In genomic region chr5:173973614-173973969, GRCh38 we compare ENCODE assay signal across 8 cellular contexts. TPM values are rescaled to one million over a fixed set of nuclear protein-coding genes. Genes with fewer than 3 reads are reported as not detected.
DNase-seq lines count a peak whose midpoint lies in the region; ATAC-seq and TF ChIP-seq lines count a peak whose summit lies in the region.

No MANE protein-coding gene starts in this region.

- no peaks in the 10 kb centered on the region for H3K9me3 Mint-ChIP-seq in activated CD8-positive, alpha-beta T cell treated with anti-CD3 and anti-CD28 coated beads, Interleukin-2, amount 10 ng/mL, durations not matched to agents 7 days and 5 days (ENCODE audit: insufficient read depth)

- peak overlapping the region in 8 of 10 donors; percentile 1 to 80 (median 40) for H3K27ac ChIP-seq in heart right ventricle
- H3K27ac ChIP-seq in gastrocnemius medialis: peak overlapping the region; percentile 74 to 85 (median 78)

- CTCF ChIA-PET in activated CD8-positive, alpha-beta T cell treated with anti-CD3 and anti-CD28 coated beads, Interleukin-2, amount 10 ng/mL, durations not matched to agents 7 days and 5 days (lab: Charles Lee): interaction anchor here (0.6 to 3.7 kb wide), 19 partner anchors 10 to 382 kb away, joined by 3 to 41 read pairs (median 5); partner anchors contain the start of gene BOD1

- no peak for TF ChIP-seq POLR2A in gastrocnemius medialis (IDR thresholded peaks at IDR 0.05)

- TF ChIP-seq CTCF in heart right ventricle (IDR thresholded peaks at IDR 0.05): no peak
- no peak for TF ChIP-seq CTCF in gastrocnemius medialis (IDR thresholded peaks at IDR 0.05 in 4 of 5, conservative IDR thresholded peaks at IDR 0.05 in 1 of 5)

- H3K4me1 ChIP-seq in heart right ventricle: peaks cover 0 to 21% (median 10%) of the 10 kb centered on the region in 9 donors
- H3K4me1 ChIP-seq in gastrocnemius medialis: peaks cover 5 to 8% of the 10 kb centered on the region in 2 donors

- H3K27me3 ChIP-seq in heart right ventricle (peaks cover 0 to 16% (median 0%) of the 10 kb centered on the region in 7 donors), gastrocnemius medialis (no peaks in the 10 kb centered on the region)

- POLR2A ChIA-PET in activated CD8-positive, alpha-beta T cell treated with anti-CD3 and anti-CD28 coated beads, Interleukin-2, amount 10 ng/mL, durations not matched to agents 7 days and 5 days (lab: Charles Lee): no interaction called here

- in situ Hi-C loops in gastrocnemius medialis (cut with MboI; ENCODE audit: low sequenced_read_pairs in 4 of 4): loop anchor here in 2 of 4 donors (5.0 to 25.0 kb wide), 2 partner anchors 211 to 351 kb away; no protein-coding TSS in a partner anchor

- 9 to 10% methylated on average over 13 of the region's 13 CpGs for WGBS in heart right ventricle, 2 donors

- H3K4me3 Mint-ChIP-seq in activated CD8-positive, alpha-beta T cell treated with anti-CD3 and anti-CD28 coated beads, Interleukin-2, amount 10 ng/mL, durations not matched to agents 7 days and 5 days: peak overlapping the region; percentile 67

- peaks cover 36% of the 10 kb centered on the region for H3K27me3 Mint-ChIP-seq in activated CD8-positive, alpha-beta T cell treated with anti-CD3 and anti-CD28 coated beads, Interleukin-2, amount 10 ng/mL, durations not matched to agents 7 days and 5 days (ENCODE audit: low read depth)

- intact Hi-C loops in heart right ventricle (cut with DNase I) (loop anchor here (1.0 to 10.0 kb wide), 15 partner anchors 66 to 679 kb away; partner anchors contain the start of gene CPEB4 (in 4 of the 10)), gastrocnemius medialis (cut with DNase I; ENCODE audit: low total_unique reads) (loop anchor here (1.0 to 10.0 kb wide), 6 partner anchors 85 to 649 kb away; partner anchors contain the start of genes CPEB4 and STC2)

- H3K4me1 Mint-ChIP-seq in activated CD8-positive, alpha-beta T cell treated with anti-CD3 and anti-CD28 coated beads, Interleukin-2, amount 10 ng/mL, durations not matched to agents 7 days and 5 days (ENCODE audit: low read depth): peaks cover 3% of the 10 kb centered on the region

- H3K4me3 ChIP-seq in heart right ventricle: peak overlapping the region; percentile 16 to 59 (median 52)
- peak overlapping the region; percentile 45 to 63 (median 54) for H3K4me3 ChIP-seq in gastrocnemius medialis

- no peaks in the 10 kb centered on the region for H3K36me3 Mint-ChIP-seq in activated CD8-positive, alpha-beta T cell treated with anti-CD3 and anti-CD28 coated beads, Interleukin-2, amount 10 ng/mL, durations not matched to agents 7 days and 5 days (ENCODE audit: low read depth)

- H3K9me3 ChIP-seq in heart right ventricle (no peaks in the 10 kb centered on the region), gastrocnemius medialis (no peaks in the 10 kb centered on the region)

- DNase-seq in activated CD8-positive, alpha-beta T cell treated with anti-CD3 and anti-CD28 coated beads, Interleukin-2, amount 10 ng/mL, durations not matched to agents 7 days and 5 days: no peak
- DNase-seq in heart right ventricle (no peak), gastrocnemius medialis (peak in 1 of 2 donors; percentile 65), GM19240 (ENCODE audit: insufficient read length, low spot score) (no peak)
- DNase-seq in activated CD8-positive, alpha-beta memory T cell treated with anti-CD3 and anti-CD28 coated beads, Interleukin-2, amount 50 U/mL, for 48 hours: no peak

- H3K27ac Mint-ChIP-seq in activated CD8-positive, alpha-beta T cell treated with anti-CD3 and anti-CD28 coated beads, Interleukin-2, amount 10 ng/mL, durations not matched to agents 7 days and 5 days: no peak overlapping the region

- H3K36me3 ChIP-seq in heart right ventricle (no peaks in the 10 kb centered on the region), gastrocnemius medialis (no peaks in the 10 kb centered on the region)

- ATAC-seq in GM18511 (IDR thresholded peaks at IDR 0.05; ENCODE audit: unreplicated experiment) (peak; percentile 5), HG02973 (IDR thresholded peaks at IDR 0.05; ENCODE audit: unreplicated experiment) (peak; percentile 25), heart right ventricle (peak in 7 of 8 donors; percentile 44 to 71 (median 62)), gastrocnemius medialis (peak; percentile 51 to 53), GM19035 (IDR thresholded peaks at IDR 0.05; ENCODE audit: unreplicated experiment) (no peak)
- ATAC-seq in activated CD8-positive, alpha-beta T cell treated with anti-CD3 and anti-CD28 coated beads, Interleukin-2, amount 10 ng/mL, durations not matched to agents 7 days and 5 days: peak; percentile 40

RNA-seq across cellular contexts. Expression of gene C5orf47, which starts 15.4 kb away (rescaled TPM):
- not detected for total RNA-seq in activated CD8-positive, alpha-beta T cell treated with anti-CD3 and anti-CD28 coated beads, Interleukin-2, amount 10 ng/mL, durations not matched to agents 7 days and 5 days
- total RNA-seq in heart right ventricle (under 1 TPM in 6 of 10 donors, not detected in 4; 0.09 to 0.31 (median 0.21) TPM), gastrocnemius medialis (under 1 TPM in 1 of 4 donors, not detected in 3; 0.61 TPM)
- under 1 TPM in 1 of 2 donors, not detected in 1; 0.09 TPM for polyA plus RNA-seq in heart right ventricle
